Comparison of ENCODE assay signal across 9 cellular contexts in the genomic region with DNA sequence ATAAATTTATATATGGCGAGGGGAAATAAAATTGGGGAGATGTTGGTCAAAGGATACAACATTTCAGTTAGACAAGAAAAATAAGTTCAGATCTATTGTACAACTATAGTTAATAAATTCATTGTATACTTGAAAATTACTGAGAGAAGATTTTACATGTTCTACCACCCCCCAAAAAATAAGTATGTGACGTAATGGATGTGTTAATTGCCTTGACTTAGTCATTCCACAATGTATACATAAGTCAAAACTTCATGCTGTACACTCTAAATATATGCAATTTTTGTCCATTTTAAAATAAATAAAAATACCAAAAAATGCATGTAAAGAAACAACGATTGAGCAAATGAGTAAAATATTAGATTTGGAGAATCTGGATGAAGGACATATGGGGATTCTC. TPM values are rescaled to one million over a fixed set of nuclear protein-coding genes. Genes with fewer than 3 reads are reported as not detected.
DNase-seq lines count a peak whose midpoint lies in the region; ATAC-seq and TF ChIP-seq lines count a peak whose summit lies in the region.
"Had no signal": no experiment of that assay in that cellular context is flagged by ENCODE, and none has a peak within 500 bp of the region (broad histone marks: within the 10 kb centered on the region; RNA-seq: fewer than 3 reads in every experiment).

No MANE protein-coding gene starts in this region.

- H3K36me3 ChIP-seq in cardiac muscle cell (peaks cover under 1% of the 10 kb centered on the region), adipocyte (ENCODE audit: control insufficient read depth, insufficient read depth, low read length, severe bottlenecking) (no peaks in the 10 kb centered on the region), left lung (no peaks in the 10 kb centered on the region)

- peak overlapping the region; percentile 96 for H3K4me3 Mint-ChIP-seq in type B pancreatic cell

- H3K27me3 ChIP-seq in cardiac muscle cell, result no peaks in the 10 kb centered on the region
- H3K27me3 ChIP-seq in adipocyte (replicated peaks; ENCODE audit: control insufficient read depth, insufficient read depth, low read length), result peaks cover 5% of the 10 kb centered on the region
- H3K27me3 ChIP-seq in left lung, result peaks cover 0 to 10% of the 10 kb centered on the region in 2 donors

- peak overlapping the region; percentile 84 for H3K4me3 ChIP-seq in cardiac muscle cell
- H3K4me3 ChIP-seq in adipocyte (ENCODE audit: low read length), result peak overlapping the region; percentile 87
- H3K4me3 ChIP-seq in left lung, result peak overlapping the region in 1 of 2 donors; percentile 52

- ATAC-seq in Right ventricle myocardium inferior, result no peak
- no peak for ATAC-seq in left lung
- ATAC-seq in HG02678 (IDR thresholded peaks at IDR 0.05; ENCODE audit: unreplicated experiment), result no peak

- H3K9me3 ChIP-seq in cardiac muscle cell (ENCODE audit: low read depth), result no peaks in the 10 kb centered on the region
- no peaks in the 10 kb centered on the region for H3K9me3 ChIP-seq in adipocyte (ENCODE audit: control insufficient read depth, low read length)
- no peaks in the 10 kb centered on the region for H3K9me3 ChIP-seq in left lung

- H3K27ac ChIP-seq in cardiac muscle cell (peak overlapping the region; percentile 96), left lung (peak overlapping the region; percentile 89 to 92)

- DNase-seq in cardiac muscle cell (ENCODE audit: low read depth in 1 of 2, low spot score in 1 of 2), result peak in 1 of 2 donors; percentile 19
- DNase-seq in Right ventricle myocardium inferior (ENCODE audit: missing footprints), result no peak
- DNase-seq in adipocyte (ENCODE audit: low read depth), result peak; percentile 25
- DNase-seq in left lung, result no peak
- no peak for DNase-seq in type B pancreatic cell (ENCODE audit: extremely low spot score, unreplicated experiment)
- DNase-seq in D341Med (ENCODE audit: low spot score), result no peak
- no peak for DNase-seq in NCI-H146 (lab: John Stamatoyannopoulos, UW)

- peak overlapping the region; percentile 88 for H3K9ac ChIP-seq in adipocyte (ENCODE audit: low read length)

- no peak for TF ChIP-seq CTCF in cardiac muscle cell (IDR thresholded peaks at IDR 0.05; ENCODE audit: low read depth, low read length)
- no peak for TF ChIP-seq CTCF in left lung (IDR thresholded peaks at IDR 0.05)
- TF ChIP-seq CTCF in type B pancreatic cell (conservative IDR thresholded peaks at IDR 0.05), result no peak

- peaks cover 39% of the 10 kb centered on the region for H3K4me1 Mint-ChIP-seq in type B pancreatic cell (ENCODE audit: unreplicated experiment)

- H3K9me3 Mint-ChIP-seq in type B pancreatic cell, result no peaks in the 10 kb centered on the region
- H3K9me3 Mint-ChIP-seq: dendritic cell treated with granulocyte-macrophage colony-stimulating factor and Interleukin-4, amounts not matched to agents 40 ng/mL and 50 ng/mL, for 4 days had no signal

- H3K36me3 Mint-ChIP-seq in type B pancreatic cell, result peaks cover 8% of the 10 kb centered on the region

- peak overlapping the region; percentile 100 for H3K27ac Mint-ChIP-seq in type B pancreatic cell

- H3K27me3 Mint-ChIP-seq in type B pancreatic cell, result no peaks in the 10 kb centered on the region
- H3K27me3 Mint-ChIP-seq: dendritic cell treated with granulocyte-macrophage colony-stimulating factor and Interleukin-4, amounts not matched to agents 40 ng/mL and 50 ng/mL, for 4 days had no signal

- H3K4me1 ChIP-seq in cardiac muscle cell (ENCODE audit: low read depth) (peaks cover 7% of the 10 kb centered on the region), adipocyte (ENCODE audit: control insufficient read depth, insufficient read depth, low read length) (peaks cover 6% of the 10 kb centered on the region), left lung (no peaks in the 10 kb centered on the region)

- intact Hi-C loops in Right ventricle myocardium inferior (cut with DNase I), result loop anchor here (5.0 kb wide), 1 partner anchor 128 kb away; no protein-coding TSS in a partner anchor
- intact Hi-C loops in left lung (cut with DNase I), result no loop called here

RNA-seq across cellular contexts. Expression of gene USP11, which starts 1.8 kb away (rescaled TPM):
- total RNA-seq in cardiac muscle cell (120 and 130 TPM in 2 replicates), Right ventricle myocardium inferior (31.5 TPM), left lung (10 to 100 TPM; 36.2 to 49.8 TPM), type B pancreatic cell (ENCODE audit: low replicate concordance) (84.2 and 189 TPM in 2 replicates)
- polyA plus RNA-seq in cardiac muscle cell, result 312 and 337 TPM in 2 replicates

RNA-seq across cellular contexts. Expression of gene CDK16, which starts 16.1 kb away (rescaled TPM):
- total RNA-seq in cardiac muscle cell (391 and 422 TPM in 2 replicates), Right ventricle myocardium inferior (139 TPM), left lung (10 to 100 TPM; 81.1 to 95.8 TPM), type B pancreatic cell (ENCODE audit: low replicate concordance) (206 and 234 TPM in 2 replicates)
- 481 and 575 TPM in 2 replicates for polyA plus RNA-seq in cardiac muscle cell

RNA-seq across cellular contexts. Expression of gene UBA1, which starts 41.0 kb away (rescaled TPM):
- total RNA-seq in cardiac muscle cell, result 324 and 386 TPM in 2 replicates
- polyA plus RNA-seq in cardiac muscle cell, result 280 and 319 TPM in 2 replicates
- 93.5 TPM for total RNA-seq in Right ventricle myocardium inferior
- total RNA-seq in left lung, result 100 to 1,000 TPM; 202 to 248 TPM
- 314 and 384 TPM in 2 replicates for total RNA-seq in type B pancreatic cell (ENCODE audit: low replicate concordance)
